Comparison of ENCODE assay signal across 9 cellular contexts in the genomic region with DNA sequence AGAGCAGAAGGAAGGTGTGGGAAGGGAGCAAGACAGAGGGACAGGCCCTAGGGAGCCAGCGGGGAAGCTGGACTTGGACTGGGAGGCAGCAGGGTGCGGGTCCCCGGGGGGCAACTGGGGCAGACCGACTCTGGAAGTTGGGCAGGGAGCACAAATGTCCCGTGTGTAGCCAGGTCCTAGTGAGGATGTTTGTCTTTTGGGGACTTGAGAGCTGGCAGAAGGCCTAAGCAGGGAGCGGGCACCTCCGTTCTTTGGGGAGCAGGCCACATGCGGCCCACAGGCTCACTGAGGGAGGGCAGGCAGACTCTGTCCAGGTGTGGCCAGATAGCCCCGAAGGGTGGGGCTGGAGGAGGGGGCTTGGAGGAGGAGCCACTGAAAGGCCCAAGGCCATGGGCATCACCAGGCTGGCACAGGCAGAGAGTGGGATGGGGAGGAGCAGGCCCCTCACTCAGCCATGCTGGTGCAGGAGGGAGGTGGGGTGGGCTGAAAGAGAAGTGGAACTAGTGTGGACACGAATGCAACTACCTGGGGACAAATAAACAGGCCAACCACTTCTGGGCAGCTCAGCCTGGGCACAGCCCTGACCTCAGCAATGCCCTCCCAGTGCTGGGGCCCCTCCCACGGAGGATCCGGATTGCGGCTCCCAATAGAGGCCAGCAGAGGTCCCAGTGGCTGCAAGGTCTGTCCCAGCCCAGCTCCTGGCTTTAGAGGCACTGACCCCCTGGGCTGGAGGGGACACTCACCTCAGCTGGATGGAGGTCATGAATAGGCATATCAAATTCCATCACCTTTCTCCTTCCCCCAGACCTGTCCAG. TPM values are rescaled to one million over a fixed set of nuclear protein-coding genes. Genes with fewer than 3 reads are reported as not detected.
DNase-seq lines count a peak whose midpoint lies in the region; ATAC-seq and TF ChIP-seq lines count a peak whose summit lies in the region.
"Had no signal": no experiment of that assay in that cellular context is flagged by ENCODE, and none has a peak within 500 bp of the region (broad histone marks: within the 10 kb centered on the region; RNA-seq: fewer than 3 reads in every experiment).

No MANE protein-coding gene starts in this region.

- peak overlapping the region in 1 of 10 donors; percentile 40 for H3K27ac Mint-ChIP-seq in naive thymus-derived CD8-positive, alpha-beta T cell

- H3K9me3 Mint-ChIP-seq in naive thymus-derived CD8-positive, alpha-beta T cell: no peaks in the 10 kb centered on the region

- no peaks in the 10 kb centered on the region for H3K4me1 ChIP-seq in HUES64 (ENCODE audit: insufficient read depth, low read length)
- H3K4me1 ChIP-seq in esophagus (ENCODE audit: control insufficient read depth in 2 of 2, insufficient read depth in 2 of 2, low read length in 1 of 2): peaks cover 8 to 9% of the 10 kb centered on the region in 2 donors

- peaks cover 19 to 29% (median 22%) of the 10 kb centered on the region in 4 donors for H3K4me1 Mint-ChIP-seq in naive thymus-derived CD8-positive, alpha-beta T cell

- ATAC-seq in naive thymus-derived CD8-positive, alpha-beta T cell: no peak
- ATAC-seq in GM18505 (IDR thresholded peaks at IDR 0.05; ENCODE audit: unreplicated experiment): no peak
- ATAC-seq in GM19463 (IDR thresholded peaks at IDR 0.05; ENCODE audit: unreplicated experiment): no peak

- WGBS in HUES64: 68% methylated on average over 13 of the region's 13 CpGs
- 66 to 78% methylated on average over 13 of the region's 13 CpGs for WGBS in esophagus, 2 donors

- H3K9me3 ChIP-seq in HUES64 (ENCODE audit: insufficient read depth, low read depth, low read length) (no peaks in the 10 kb centered on the region), esophagus (ENCODE audit: control insufficient read depth in 2 of 2, insufficient read depth in 1 of 2, low read depth in 1 of 2, low read length in 1 of 2) (no peaks in the 10 kb centered on the region)
- H3K9me3 ChIP-seq: Caco-2 had no signal

- H3K4me3 ChIP-seq in HUES64 (ENCODE audit: low read length) (peak overlapping the region; percentile 62; the same call in 1 of the 2 replicates), esophagus (ENCODE audit: low read depth in 1 of 2, low read length in 2 of 2) (no peak overlapping the region)

- H3K27me3 ChIP-seq in HUES64 (ENCODE audit: insufficient read depth, low read length): peaks cover 59% of the 10 kb centered on the region
- H3K27me3 ChIP-seq in esophagus (ENCODE audit: control insufficient read depth in 1 of 2, insufficient read depth in 2 of 2, low read length in 2 of 2): peaks cover 0 to 13% of the 10 kb centered on the region in 2 donors

- peaks cover 0 to 16% (median 8%) of the 10 kb centered on the region in 3 donors for H3K36me3 Mint-ChIP-seq in naive thymus-derived CD8-positive, alpha-beta T cell

- H3K4me3 Mint-ChIP-seq in naive thymus-derived CD8-positive, alpha-beta T cell: peak overlapping the region; percentile 5 to 82 (median 44)

- H3K9ac ChIP-seq in HUES64 (ENCODE audit: low read depth, low read length): no peak overlapping the region

- H3K36me3 ChIP-seq in HUES64 (ENCODE audit: insufficient read depth, low read length): no peaks in the 10 kb centered on the region
- H3K36me3 ChIP-seq in esophagus (ENCODE audit: control insufficient read depth in 2 of 2, insufficient read depth in 2 of 2, low read length in 1 of 2): peaks cover 0 to 3% of the 10 kb centered on the region in 2 donors

- no peak for TF ChIP-seq POLR2A in GM18505 (IDR thresholded peaks at IDR 0.05; ENCODE audit: borderline replicate concordance, extremely low read depth, insufficient read depth, insufficient read length)

- POLR2A ChIA-PET in naive thymus-derived CD8-positive, alpha-beta T cell (lab: Charles Lee): interaction anchor here (1.1 to 1.2 kb wide), 2 partner anchors 9 to 68 kb away, joined by 3 read pairs; partner anchors contain the start of gene MED15

- no peak overlapping the region for H3K27ac ChIP-seq in HUES64 (ENCODE audit: low read depth, low read length)
- peak overlapping the region; percentile 57 to 66 for H3K27ac ChIP-seq in esophagus (ENCODE audit: low read depth in 2 of 2, low read length in 1 of 2)

- DNase-seq in 8988T: peak; percentile 72
- DNase-seq in naive thymus-derived CD8-positive, alpha-beta T cell: peak in 1 of 10 donors; percentile 54
- no peak for DNase-seq in SHP77 treated with DMSO at 0.1 percent for 48 hours (lab: John Stamatoyannopoulos, UW)
- DNase-seq in NOMO-1 treated with DMSO at 0.1 percent for 48 hours (lab: John Stamatoyannopoulos, UW; ENCODE audit: unreplicated experiment): no peak

- peaks cover 23 to 35% (median 31%) of the 10 kb centered on the region in 5 donors for H3K27me3 Mint-ChIP-seq in naive thymus-derived CD8-positive, alpha-beta T cell

RNA-seq across cellular contexts. Expression of gene SCARF2, which starts 1.3 kb away (rescaled TPM):
- polyA plus RNA-seq in HUES64 (2013, experiment 1 of 2): 7.7 TPM
- polyA plus RNA-seq in HUES64 (2013, experiment 2 of 2): 8.2 TPM
- 1 to 10 TPM in 1 of 2 donors, under 1 TPM in 1; 0.57 to 1.0 TPM for polyA plus RNA-seq in esophagus
- 1 to 10 TPM; 2.9 to 3.1 TPM for total RNA-seq in naive thymus-derived CD8-positive, alpha-beta T cell
- polyA plus RNA-seq in naive thymus-derived CD8-positive, alpha-beta T cell: under 1 TPM; 0.07 to 0.51 (median 0.10) TPM

RNA-seq across cellular contexts. Expression of gene ZNF74, which starts 44.9 kb away (rescaled TPM):
- 22.1 TPM for polyA plus RNA-seq in HUES64 (2013, experiment 1 of 2)
- polyA plus RNA-seq in HUES64 (2013, experiment 2 of 2): 22.3 TPM
- polyA plus RNA-seq in esophagus: 1 to 10 TPM; 3.8 to 4.0 TPM
- 10 to 100 TPM; 12.9 to 14.5 TPM for total RNA-seq in naive thymus-derived CD8-positive, alpha-beta T cell
- polyA plus RNA-seq in naive thymus-derived CD8-positive, alpha-beta T cell: 10 to 100 TPM in 1 of 3 donors, 1 to 10 TPM in 2; 6.7 to 10.7 (median 8.2) TPM

RNA-seq across cellular contexts. Expression of gene KLHL22, which starts 56.7 kb away (rescaled TPM):
- polyA plus RNA-seq in HUES64 (2013, experiment 1 of 2): 8.8 TPM
- 11.0 TPM for polyA plus RNA-seq in HUES64 (2013, experiment 2 of 2)
- polyA plus RNA-seq in esophagus: 1 to 10 TPM; 5.7 to 6.3 TPM
- 10 to 100 TPM; 65.0 to 71.9 TPM for total RNA-seq in naive thymus-derived CD8-positive, alpha-beta T cell
- polyA plus RNA-seq in naive thymus-derived CD8-positive, alpha-beta T cell: 10 to 100 TPM; 16.1 to 25.4 (median 20.0) TPM
